Comparison of ENCODE assay signal across 8 cellular contexts in the genomic region with DNA sequence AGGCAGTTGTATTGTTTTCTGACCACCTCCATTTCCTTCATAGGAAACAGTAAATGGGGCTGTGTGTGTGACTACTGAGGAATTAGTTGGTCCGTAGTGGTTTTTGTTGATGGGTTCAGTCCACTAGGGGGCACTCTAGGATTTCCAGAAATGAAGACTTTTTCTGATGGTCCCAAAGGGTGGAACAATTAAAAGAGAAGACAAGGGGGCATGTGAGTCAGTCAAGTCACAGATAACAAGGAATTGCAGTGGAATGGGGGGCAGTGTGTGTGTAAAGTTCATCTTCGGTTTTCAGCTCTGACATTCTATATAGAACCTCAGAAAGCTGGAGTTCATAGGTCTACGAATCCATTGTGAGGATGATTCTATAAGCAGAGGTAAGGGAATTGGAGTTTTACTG.
DNase-seq lines count a peak whose midpoint lies in the region; ATAC-seq and TF ChIP-seq lines count a peak whose summit lies in the region.

No MANE protein-coding gene starts in this region.

- H4K20me1 ChIP-seq in SK-N-SH (ENCODE audit: insufficient read depth) (no peaks in the 10 kb centered on the region), PC-3 (ENCODE audit: low read length) (no peaks in the 10 kb centered on the region)

- H3K36me3 ChIP-seq in SK-N-SH (replicated peaks in 1 of 2; ENCODE audit: control insufficient read depth in 1 of 2, insufficient read depth in 2 of 2, low read length in 1 of 2), result no peaks in the 10 kb centered on the region
- no peaks in the 10 kb centered on the region; the same call in 1 of the 2 replicates for H3K36me3 ChIP-seq in PC-3 (ENCODE audit: low read depth, low read length)
- no peaks in the 10 kb centered on the region for H3K36me3 ChIP-seq in tibial artery

- CTCF ChIA-PET in SK-N-SH (lab: Yijun Ruan, JAX), result interaction anchor here (1.3 to 1.4 kb wide), 2 partner anchors 12 to 20 kb away, joined by 3 to 6 read pairs; no protein-coding TSS in a partner anchor
- CTCF ChIA-PET in PC-3 (lab: Charles Lee), result no interaction called here

- ATAC-seq in SK-N-SH treated with all-trans-retinoic acid at 6 μM for 48 hours, result no peak
- no peak for ATAC-seq in PC-3

- H3K27me3 ChIP-seq in SK-N-SH (ENCODE audit: insufficient read depth) (no peaks in the 10 kb centered on the region), PC-3 (ENCODE audit: low read length) (peaks cover 59% of the 10 kb centered on the region), tibial artery (no peaks in the 10 kb centered on the region)

- peak; percentile 5 for DNase-seq in SK-N-SH
- peak; percentile 40 for DNase-seq in PC-3
- peak; percentile 41 for DNase-seq in choroid plexus epithelial cell (ENCODE audit: low read depth)
- peak; percentile 31 to 43 for DNase-seq in stimulated activated CD4-positive, alpha-beta T cell treated with anti-CD3 and anti-CD28 coated beads, Interleukin-2, amount 100 ng/mL, for 24 hours
- DNase-seq in NCI-H446 (lab: John Stamatoyannopoulos, UW), result no peak
- DNase-seq in tibial artery, result no peak
- no peak for DNase-seq in NOMO-1 treated with dmso at 0.1 percent for 144 hours (lab: John Stamatoyannopoulos, UW; ENCODE audit: unreplicated experiment)

- WGBS in SK-N-SH (ENCODE audit: low lambda C conversion rate), result 5% methylated on average over 3 of the region's 3 CpGs

- TF ChIP-seq CTCF in SK-N-SH (IDR thresholded peaks at IDR 0.05) (peak; percentile 58), PC-3 (conservative IDR thresholded peaks at IDR 0.05; ENCODE audit: low read depth, low read length) (peak; percentile 69), choroid plexus epithelial cell (conservative IDR thresholded peaks at IDR 0.05; ENCODE audit: low read depth, low read length) (peak; percentile 54), tibial artery (IDR thresholded peaks at IDR 0.05) (no peak)

- H3K9me2 ChIP-seq in SK-N-SH (no peaks in the 10 kb centered on the region), PC-3 (replicated peaks; ENCODE audit: low read length) (no peaks in the 10 kb centered on the region)

- H3K4me1 ChIP-seq in SK-N-SH (ENCODE audit: control insufficient read depth in 1 of 2, insufficient read depth in 2 of 2, low read depth in 1 of 2, low read length in 1 of 2), result no peaks in the 10 kb centered on the region
- no peaks in the 10 kb centered on the region for H3K4me1 ChIP-seq in PC-3 (ENCODE audit: insufficient read depth, low read length)
- no peaks in the 10 kb centered on the region for H3K4me1 ChIP-seq in tibial artery

- TF ChIP-seq EP300 in SK-N-SH (IDR thresholded peaks at IDR 0.05; ENCODE audit: borderline replicate concordance in 1 of 2, low read depth in 1 of 2, low read length in 1 of 2), result no peak

- BruUV-seq in PC-3 (replicated peaks; lab: Mats Ljungman, UMichigan), result no TSS peak

- POLR2A ChIA-PET in SK-N-SH (lab: Yijun Ruan, JAX) (no interaction called here), PC-3 (lab: Charles Lee; ENCODE audit: unreplicated experiment) (no interaction called here)

- H3K9ac ChIP-seq in SK-N-SH, result no peak overlapping the region
- H3K9ac ChIP-seq in PC-3 (ENCODE audit: low read length), result no peak overlapping the region

- intact Hi-C loops in PC-3 (cut with micrococcal nuclease), result no loop called here
- intact Hi-C loops in tibial artery (cut with DNase I; ENCODE audit: low total_unique reads), result no loop called here

- H3F3A ChIP-seq in SK-N-SH (replicated peaks; ENCODE audit: insufficient read depth) (no peaks in the 10 kb centered on the region), PC-3 (ENCODE audit: low read length, unreplicated experiment) (no peaks in the 10 kb centered on the region)

- H3K79me2 ChIP-seq in SK-N-SH (ENCODE audit: insufficient read depth), result no peaks in the 10 kb centered on the region
- no peaks in the 10 kb centered on the region for H3K79me2 ChIP-seq in PC-3 (ENCODE audit: low read length)

- H3K4me3 ChIP-seq in SK-N-SH (ENCODE audit: low read depth in 2 of 2, low read length in 1 of 2), result no peak overlapping the region; a peak in 1 of 4 replicates
- no peak overlapping the region for H3K4me3 ChIP-seq in PC-3 (ENCODE audit: low read length)
- H3K4me3 ChIP-seq in choroid plexus epithelial cell (ENCODE audit: low read depth, low read length), result no peak overlapping the region
- no peak overlapping the region for H3K4me3 ChIP-seq in tibial artery

- no peaks in the 10 kb centered on the region for H3K9me3 ChIP-seq in SK-N-SH
- H3K9me3 ChIP-seq in PC-3 (ENCODE audit: low read length), result no peaks in the 10 kb centered on the region
- H3K9me3 ChIP-seq in tibial artery, result no peaks in the 10 kb centered on the region

- H3K4me2 ChIP-seq in SK-N-SH, result no peak overlapping the region
- H3K4me2 ChIP-seq in PC-3 (ENCODE audit: low read length), result no peak overlapping the region

- H3K27ac ChIP-seq in SK-N-SH (ENCODE audit: low read depth in 2 of 2, low read length in 1 of 2) (no peak overlapping the region), PC-3 (ENCODE audit: low read length) (no peak overlapping the region), tibial artery (no peak overlapping the region)

- no peak for TF ChIP-seq RAD21 in SK-N-SH (IDR thresholded peaks at IDR 0.05; ENCODE audit: low read length)

- no peak overlapping the region for H2AFZ ChIP-seq in SK-N-SH (ENCODE audit: low read depth)
- no peak overlapping the region for H2AFZ ChIP-seq in PC-3 (ENCODE audit: low read length)

TF ChIP-seq in SK-N-SH, 30 proteins besides CTCF, POLR2A, EP300 and RAD21 (continues in another document):
- TF ChIP-seq RXRA (IDR thresholded peaks at IDR 0.05; ENCODE audit: borderline replicate concordance, low read depth), result no peak
- TF ChIP-seq RFX5 (IDR thresholded peaks at IDR 0.05; ENCODE audit: low read length), result no peak
- no peak for TF ChIP-seq FOSL2 (IDR thresholded peaks at IDR 0.05; ENCODE audit: borderline replicate concordance, low read depth)
- TF ChIP-seq, protein P1, sequence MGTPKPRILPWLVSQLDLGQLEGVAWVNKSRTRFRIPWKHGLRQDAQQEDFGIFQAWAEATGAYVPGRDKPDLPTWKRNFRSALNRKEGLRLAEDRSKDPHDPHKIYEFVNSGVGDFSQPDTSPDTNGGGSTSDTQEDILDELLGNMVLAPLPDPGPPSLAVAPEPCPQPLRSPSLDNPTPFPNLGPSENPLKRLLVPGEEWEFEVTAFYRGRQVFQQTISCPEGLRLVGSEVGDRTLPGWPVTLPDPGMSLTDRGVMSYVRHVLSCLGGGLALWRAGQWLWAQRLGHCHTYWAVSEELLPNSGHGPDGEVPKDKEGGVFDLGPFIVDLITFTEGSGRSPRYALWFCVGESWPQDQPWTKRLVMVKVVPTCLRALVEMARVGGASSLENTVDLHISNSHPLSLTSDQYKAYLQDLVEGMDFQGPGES (IDR thresholded peaks at IDR 0.05; ENCODE audit: low read depth, low read length), result no peak
- no peak for TF ChIP-seq TEAD4 (IDR thresholded peaks at IDR 0.05; ENCODE audit: borderline replicate concordance, insufficient read depth)

TF ChIP-seq in SK-N-SH treated with all-trans-retinoic acid at 6 μM for 48 hours, 23 proteins besides CTCF, POLR2A, EP300 and RAD21 (continues in another document):
- no peak for TF ChIP-seq TOX (CRISPR knock-in tag; IDR thresholded peaks at IDR 0.05; ENCODE audit: borderline replicate concordance)
- TF ChIP-seq, protein P2, sequence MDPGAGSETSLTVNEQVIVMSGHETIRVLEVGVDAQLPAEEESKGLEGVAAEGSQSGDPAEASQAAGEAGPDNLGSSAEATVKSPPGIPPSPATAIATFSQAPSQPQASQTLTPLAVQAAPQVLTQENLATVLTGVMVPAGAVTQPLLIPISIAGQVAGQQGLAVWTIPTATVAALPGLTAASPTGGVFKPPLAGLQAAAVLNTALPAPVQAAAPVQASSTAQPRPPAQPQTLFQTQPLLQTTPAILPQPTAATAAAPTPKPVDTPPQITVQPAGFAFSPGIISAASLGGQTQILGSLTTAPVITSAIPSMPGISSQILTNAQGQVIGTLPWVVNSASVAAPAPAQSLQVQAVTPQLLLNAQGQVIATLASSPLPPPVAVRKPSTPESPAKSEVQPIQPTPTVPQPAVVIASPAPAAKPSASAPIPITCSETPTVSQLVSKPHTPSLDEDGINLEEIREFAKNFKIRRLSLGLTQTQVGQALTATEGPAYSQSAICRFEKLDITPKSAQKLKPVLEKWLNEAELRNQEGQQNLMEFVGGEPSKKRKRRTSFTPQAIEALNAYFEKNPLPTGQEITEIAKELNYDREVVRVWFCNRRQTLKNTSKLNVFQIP (CRISPR knock-in tag; IDR thresholded peaks at IDR 0.05; ENCODE audit: borderline replicate concordance, low read depth), result no peak
- no peak for TF ChIP-seq ARNTL (CRISPR knock-in tag; IDR thresholded peaks at IDR 0.05; ENCODE audit: borderline replicate concordance, low read depth)
- no peak for TF ChIP-seq ISL1 (CRISPR knock-in tag; IDR thresholded peaks at IDR 0.05)
- no peak for TF ChIP-seq ZFP30 (CRISPR knock-in tag; IDR thresholded peaks at IDR 0.05)
- no peak for TF ChIP-seq ZNF70 (CRISPR knock-in tag; IDR thresholded peaks at IDR 0.05)
- TF ChIP-seq GLIS3 (CRISPR knock-in tag; IDR thresholded peaks at IDR 0.05), result no peak
- TF ChIP-seq, protein P3, sequence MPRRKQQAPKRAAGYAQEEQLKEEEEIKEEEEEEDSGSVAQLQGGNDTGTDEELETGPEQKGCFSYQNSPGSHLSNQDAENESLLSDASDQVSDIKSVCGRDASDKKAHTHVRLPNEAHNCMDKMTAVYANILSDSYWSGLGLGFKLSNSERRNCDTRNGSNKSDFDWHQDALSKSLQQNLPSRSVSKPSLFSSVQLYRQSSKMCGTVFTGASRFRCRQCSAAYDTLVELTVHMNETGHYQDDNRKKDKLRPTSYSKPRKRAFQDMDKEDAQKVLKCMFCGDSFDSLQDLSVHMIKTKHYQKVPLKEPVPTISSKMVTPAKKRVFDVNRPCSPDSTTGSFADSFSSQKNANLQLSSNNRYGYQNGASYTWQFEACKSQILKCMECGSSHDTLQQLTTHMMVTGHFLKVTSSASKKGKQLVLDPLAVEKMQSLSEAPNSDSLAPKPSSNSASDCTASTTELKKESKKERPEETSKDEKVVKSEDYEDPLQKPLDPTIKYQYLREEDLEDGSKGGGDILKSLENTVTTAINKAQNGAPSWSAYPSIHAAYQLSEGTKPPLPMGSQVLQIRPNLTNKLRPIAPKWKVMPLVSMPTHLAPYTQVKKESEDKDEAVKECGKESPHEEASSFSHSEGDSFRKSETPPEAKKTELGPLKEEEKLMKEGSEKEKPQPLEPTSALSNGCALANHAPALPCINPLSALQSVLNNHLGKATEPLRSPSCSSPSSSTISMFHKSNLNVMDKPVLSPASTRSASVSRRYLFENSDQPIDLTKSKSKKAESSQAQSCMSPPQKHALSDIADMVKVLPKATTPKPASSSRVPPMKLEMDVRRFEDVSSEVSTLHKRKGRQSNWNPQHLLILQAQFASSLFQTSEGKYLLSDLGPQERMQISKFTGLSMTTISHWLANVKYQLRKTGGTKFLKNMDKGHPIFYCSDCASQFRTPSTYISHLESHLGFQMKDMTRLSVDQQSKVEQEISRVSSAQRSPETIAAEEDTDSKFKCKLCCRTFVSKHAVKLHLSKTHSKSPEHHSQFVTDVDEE (CRISPR knock-in tag; IDR thresholded peaks at IDR 0.05), result no peak
- no peak for TF ChIP-seq TCF4 (CRISPR knock-in tag; IDR thresholded peaks at IDR 0.05; ENCODE audit: borderline replicate concordance)
- TF ChIP-seq PPARA (CRISPR knock-in tag; IDR thresholded peaks at IDR 0.05; ENCODE audit: borderline replicate concordance), result no peak
- TF ChIP-seq ZNF8 (CRISPR knock-in tag; IDR thresholded peaks at IDR 0.05), result no peak
- TF ChIP-seq BACH2 (CRISPR knock-in tag; IDR thresholded peaks at IDR 0.05; ENCODE audit: borderline replicate concordance), result no peak

Comparison
In these comparisons a context has a peak if more than half of its experiments do, and no peak if none do; other contexts are left out.
1. DNase-seq: peak in SK-N-SH (single experiment), PC-3 (single experiment), choroid plexus epithelial cell (single experiment) and stimulated activated CD4-positive, alpha-beta T cell treated with anti-CD3 and anti-CD28 coated beads, Interleukin-2, amount 100 ng/mL, for 24 hours (2 of 2); none in NCI-H446 (0 of 2), tibial artery (0 of 2) and NOMO-1 treated with dmso at 0.1 percent for 144 hours (single experiment).
2. CTCF ChIP-seq: peak in SK-N-SH (single experiment), PC-3 (single experiment) and choroid plexus epithelial cell (single experiment); none in tibial artery (0 of 2).